ENCODE assay signal across 1 cellular context in genomic region chr15:50344006-50344464, GRCh38.
TF ChIP-seq lines count a peak whose summit lies in the region.

No MANE protein-coding gene starts in this region.

TF ChIP-seq in HepG2, 621 proteins besides CTCF, POLR2A, EP300 and RAD21 (continued from another document and continues in another):
- peak; percentile 37; the same call in 1 of the 2 replicates for TF ChIP-seq ZNF609 (CRISPR knock-in tag; IDR thresholded peaks at IDR 0.05; ENCODE audit: borderline replicate concordance)
- peak; percentile 14; the same call in 1 of the 2 replicates for TF ChIP-seq PATZ1 (CRISPR knock-in tag; IDR thresholded peaks at IDR 0.05)
- no peak for TF ChIP-seq EED (CRISPR knock-in tag; IDR thresholded peaks at IDR 0.05)
- TF ChIP-seq LCORL (IDR thresholded peaks at IDR 0.05) = no peak
- peak; percentile 33; the same call in 1 of the 2 replicates for TF ChIP-seq LCORL (CRISPR knock-in tag; IDR thresholded peaks at IDR 0.05)
- peak; percentile 79 for TF ChIP-seq FOXP4 (CRISPR knock-in tag; IDR thresholded peaks at IDR 0.05)
- no peak for TF ChIP-seq TRIM24 (CRISPR knock-in tag; IDR thresholded peaks at IDR 0.05)
- TF ChIP-seq, protein P1, sequence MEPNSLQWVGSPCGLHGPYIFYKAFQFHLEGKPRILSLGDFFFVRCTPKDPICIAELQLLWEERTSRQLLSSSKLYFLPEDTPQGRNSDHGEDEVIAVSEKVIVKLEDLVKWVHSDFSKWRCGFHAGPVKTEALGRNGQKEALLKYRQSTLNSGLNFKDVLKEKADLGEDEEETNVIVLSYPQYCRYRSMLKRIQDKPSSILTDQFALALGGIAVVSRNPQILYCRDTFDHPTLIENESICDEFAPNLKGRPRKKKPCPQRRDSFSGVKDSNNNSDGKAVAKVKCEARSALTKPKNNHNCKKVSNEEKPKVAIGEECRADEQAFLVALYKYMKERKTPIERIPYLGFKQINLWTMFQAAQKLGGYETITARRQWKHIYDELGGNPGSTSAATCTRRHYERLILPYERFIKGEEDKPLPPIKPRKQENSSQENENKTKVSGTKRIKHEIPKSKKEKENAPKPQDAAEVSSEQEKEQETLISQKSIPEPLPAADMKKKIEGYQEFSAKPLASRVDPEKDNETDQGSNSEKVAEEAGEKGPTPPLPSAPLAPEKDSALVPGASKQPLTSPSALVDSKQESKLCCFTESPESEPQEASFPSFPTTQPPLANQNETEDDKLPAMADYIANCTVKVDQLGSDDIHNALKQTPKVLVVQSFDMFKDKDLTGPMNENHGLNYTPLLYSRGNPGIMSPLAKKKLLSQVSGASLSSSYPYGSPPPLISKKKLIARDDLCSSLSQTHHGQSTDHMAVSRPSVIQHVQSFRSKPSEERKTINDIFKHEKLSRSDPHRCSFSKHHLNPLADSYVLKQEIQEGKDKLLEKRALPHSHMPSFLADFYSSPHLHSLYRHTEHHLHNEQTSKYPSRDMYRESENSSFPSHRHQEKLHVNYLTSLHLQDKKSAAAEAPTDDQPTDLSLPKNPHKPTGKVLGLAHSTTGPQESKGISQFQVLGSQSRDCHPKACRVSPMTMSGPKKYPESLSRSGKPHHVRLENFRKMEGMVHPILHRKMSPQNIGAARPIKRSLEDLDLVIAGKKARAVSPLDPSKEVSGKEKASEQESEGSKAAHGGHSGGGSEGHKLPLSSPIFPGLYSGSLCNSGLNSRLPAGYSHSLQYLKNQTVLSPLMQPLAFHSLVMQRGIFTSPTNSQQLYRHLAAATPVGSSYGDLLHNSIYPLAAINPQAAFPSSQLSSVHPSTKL (CRISPR knock-in tag; IDR thresholded peaks at IDR 0.05) = peak; percentile 78
- peak; percentile 66 for TF ChIP-seq SOX5 (CRISPR knock-in tag; IDR thresholded peaks at IDR 0.05; ENCODE audit: borderline replicate concordance)
- 0 out of 2 replicates have a peak, but pooled peaks have one; percentile 17 for TF ChIP-seq TGIF2 (CRISPR knock-in tag; IDR thresholded peaks at IDR 0.05)
- TF ChIP-seq, protein P2, sequence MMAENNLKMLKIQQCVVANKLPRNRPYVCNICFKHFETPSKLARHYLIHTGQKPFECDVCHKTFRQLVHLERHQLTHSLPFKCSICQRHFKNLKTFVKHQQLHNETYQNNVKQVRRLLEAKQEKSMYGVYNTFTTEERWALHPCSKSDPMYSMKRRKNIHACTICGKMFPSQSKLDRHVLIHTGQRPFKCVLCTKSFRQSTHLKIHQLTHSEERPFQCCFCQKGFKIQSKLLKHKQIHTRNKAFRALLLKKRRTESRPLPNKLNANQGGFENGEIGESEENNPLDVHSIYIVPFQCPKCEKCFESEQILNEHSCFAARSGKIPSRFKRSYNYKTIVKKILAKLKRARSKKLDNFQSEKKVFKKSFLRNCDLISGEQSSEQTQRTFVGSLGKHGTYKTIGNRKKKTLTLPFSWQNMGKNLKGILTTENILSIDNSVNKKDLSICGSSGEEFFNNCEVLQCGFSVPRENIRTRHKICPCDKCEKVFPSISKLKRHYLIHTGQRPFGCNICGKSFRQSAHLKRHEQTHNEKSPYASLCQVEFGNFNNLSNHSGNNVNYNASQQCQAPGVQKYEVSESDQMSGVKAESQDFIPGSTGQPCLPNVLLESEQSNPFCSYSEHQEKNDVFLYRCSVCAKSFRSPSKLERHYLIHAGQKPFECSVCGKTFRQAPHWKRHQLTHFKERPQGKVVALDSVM (CRISPR knock-in tag; IDR thresholded peaks at IDR 0.05) = no peak
- peak; percentile 43; the same call in 1 of the 2 replicates for TF ChIP-seq ZNF614 (CRISPR knock-in tag; IDR thresholded peaks at IDR 0.05; ENCODE audit: borderline replicate concordance)
- TF ChIP-seq IKZF4 (CRISPR knock-in tag; IDR thresholded peaks at IDR 0.05; ENCODE audit: borderline replicate concordance, low read depth, not compliant biosample characterization) = no peak
- 0 out of 2 replicates have a peak, but pooled peaks have one; percentile 46 for TF ChIP-seq ZSCAN9 (CRISPR knock-in tag; IDR thresholded peaks at IDR 0.05; ENCODE audit: borderline replicate concordance)
- TF ChIP-seq, protein P3, sequence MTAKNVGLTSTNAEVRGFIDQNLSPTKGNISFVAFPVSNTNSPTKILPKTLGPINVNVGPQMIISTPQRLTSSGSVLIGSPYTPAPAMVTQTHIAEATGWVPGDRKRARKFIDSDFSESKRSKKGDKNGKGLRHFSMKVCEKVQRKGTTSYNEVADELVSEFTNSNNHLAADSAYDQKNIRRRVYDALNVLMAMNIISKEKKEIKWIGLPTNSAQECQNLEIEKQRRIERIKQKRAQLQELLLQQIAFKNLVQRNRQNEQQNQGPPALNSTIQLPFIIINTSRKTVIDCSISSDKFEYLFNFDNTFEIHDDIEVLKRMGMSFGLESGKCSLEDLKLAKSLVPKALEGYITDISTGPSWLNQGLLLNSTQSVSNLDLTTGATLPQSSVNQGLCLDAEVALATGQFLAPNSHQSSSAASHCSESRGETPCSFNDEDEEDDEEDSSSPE (CRISPR knock-in tag; IDR thresholded peaks at IDR 0.05) = 0 out of 2 replicates have a peak, but pooled peaks have one; percentile 14
- TF ChIP-seq, protein P4, sequence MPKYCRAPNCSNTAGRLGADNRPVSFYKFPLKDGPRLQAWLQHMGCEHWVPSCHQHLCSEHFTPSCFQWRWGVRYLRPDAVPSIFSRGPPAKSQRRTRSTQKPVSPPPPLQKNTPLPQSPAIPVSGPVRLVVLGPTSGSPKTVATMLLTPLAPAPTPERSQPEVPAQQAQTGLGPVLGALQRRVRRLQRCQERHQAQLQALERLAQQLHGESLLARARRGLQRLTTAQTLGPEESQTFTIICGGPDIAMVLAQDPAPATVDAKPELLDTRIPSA (CRISPR knock-in tag; IDR thresholded peaks at IDR 0.05; ENCODE audit: borderline replicate concordance) = no peak
- no peak for TF ChIP-seq ZNF709 (CRISPR knock-in tag; IDR thresholded peaks at IDR 0.05)
- TF ChIP-seq HNF4A (CRISPR knock-in tag; IDR thresholded peaks at IDR 0.05) = peak; percentile 88
- peak; percentile 63; the same call in 1 of the 2 replicates for TF ChIP-seq RCOR2 (CRISPR knock-in tag; IDR thresholded peaks at IDR 0.05)
- TF ChIP-seq ATRX (CRISPR knock-in tag; IDR thresholded peaks at IDR 0.05; ENCODE audit: borderline replicate concordance) = no peak
- no peak for TF ChIP-seq PITX1 (CRISPR knock-in tag; IDR thresholded peaks at IDR 0.05)
- TF ChIP-seq ATF6 (CRISPR knock-in tag; conservative IDR thresholded peaks at IDR 0.05) = no peak
- TF ChIP-seq, protein P5, sequence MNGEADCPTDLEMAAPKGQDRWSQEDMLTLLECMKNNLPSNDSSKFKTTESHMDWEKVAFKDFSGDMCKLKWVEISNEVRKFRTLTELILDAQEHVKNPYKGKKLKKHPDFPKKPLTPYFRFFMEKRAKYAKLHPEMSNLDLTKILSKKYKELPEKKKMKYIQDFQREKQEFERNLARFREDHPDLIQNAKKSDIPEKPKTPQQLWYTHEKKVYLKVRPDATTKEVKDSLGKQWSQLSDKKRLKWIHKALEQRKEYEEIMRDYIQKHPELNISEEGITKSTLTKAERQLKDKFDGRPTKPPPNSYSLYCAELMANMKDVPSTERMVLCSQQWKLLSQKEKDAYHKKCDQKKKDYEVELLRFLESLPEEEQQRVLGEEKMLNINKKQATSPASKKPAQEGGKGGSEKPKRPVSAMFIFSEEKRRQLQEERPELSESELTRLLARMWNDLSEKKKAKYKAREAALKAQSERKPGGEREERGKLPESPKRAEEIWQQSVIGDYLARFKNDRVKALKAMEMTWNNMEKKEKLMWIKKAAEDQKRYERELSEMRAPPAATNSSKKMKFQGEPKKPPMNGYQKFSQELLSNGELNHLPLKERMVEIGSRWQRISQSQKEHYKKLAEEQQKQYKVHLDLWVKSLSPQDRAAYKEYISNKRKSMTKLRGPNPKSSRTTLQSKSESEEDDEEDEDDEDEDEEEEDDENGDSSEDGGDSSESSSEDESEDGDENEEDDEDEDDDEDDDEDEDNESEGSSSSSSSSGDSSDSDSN (CRISPR knock-in tag; IDR thresholded peaks at IDR 0.05) = no peak
- TF ChIP-seq MED1 (CRISPR knock-in tag; IDR thresholded peaks at IDR 0.05) = peak; percentile 32; the same call in 1 of the 2 replicates
- TF ChIP-seq ZNF263 (CRISPR knock-in tag; IDR thresholded peaks at IDR 0.05) = no peak
- peak; percentile 34; the same call in 1 of the 2 replicates for TF ChIP-seq GFI1 (CRISPR knock-in tag; IDR thresholded peaks at IDR 0.05; ENCODE audit: borderline replicate concordance)
- peak; percentile 70 for TF ChIP-seq SAP130 (CRISPR knock-in tag; IDR thresholded peaks at IDR 0.05; ENCODE audit: low read depth)
- TF ChIP-seq SMAD1 (CRISPR knock-in tag; IDR thresholded peaks at IDR 0.05; ENCODE audit: borderline replicate concordance, low read depth) = no peak
- TF ChIP-seq CEBPG (CRISPR knock-in tag; IDR thresholded peaks at IDR 0.05) = peak; percentile 48; the same call in 1 of the 2 replicates
- no peak; the same call in 1 of the 2 replicates for TF ChIP-seq KMT2A (CRISPR knock-in tag; IDR thresholded peaks at IDR 0.05)
- TF ChIP-seq ZBTB20 (CRISPR knock-in tag; IDR thresholded peaks at IDR 0.05; ENCODE audit: borderline replicate concordance, low read depth) = peak; percentile 64; the same call in 1 of the 2 replicates
- TF ChIP-seq MBNL3 (CRISPR knock-in tag; conservative IDR thresholded peaks at IDR 0.05) = no peak
